In genomic region chrX:108134724-108135123, GRCh38 we compare ENCODE assay signal across 15 cellular contexts. TPM values are rescaled to one million over a fixed set of nuclear protein-coding genes. Genes with fewer than 3 reads are reported as not detected.
DNase-seq lines count a peak whose midpoint lies in the region; ATAC-seq and TF ChIP-seq lines count a peak whose summit lies in the region.
"Had no signal": no experiment of that assay in that cellular context is flagged by ENCODE, and none has a peak within 500 bp of the region (broad histone marks: within the 10 kb centered on the region; RNA-seq: fewer than 3 reads in every experiment).

No MANE protein-coding gene starts in this region.

- H3K4me1 ChIP-seq in PC-3 (ENCODE audit: insufficient read depth, low read length) (peaks cover 19% of the 10 kb centered on the region), foreskin keratinocyte (peaks cover 6% of the 10 kb centered on the region)

- no peak overlapping the region for H2AFZ ChIP-seq in PC-3 (ENCODE audit: low read length)

- H3K27me3 ChIP-seq in PC-3 (ENCODE audit: low read length) (no peaks in the 10 kb centered on the region), foreskin keratinocyte (no peaks in the 10 kb centered on the region)

- H3K27me3 Mint-ChIP-seq in naive thymus-derived CD8-positive, alpha-beta T cell = no peaks in the 10 kb centered on the region

- H3K36me3 Mint-ChIP-seq in naive thymus-derived CD8-positive, alpha-beta T cell = peaks cover 20 to 80% (median 37%) of the 10 kb centered on the region in 3 donors

- DNase-seq in PC-3 (no peak), foreskin keratinocyte (no peak), NCI-H748 treated with DMSO at 0.1 percent for 48 hours (lab: John Stamatoyannopoulos, UW) (no peak)
- no peak for DNase-seq in naive thymus-derived CD8-positive, alpha-beta T cell
- no peak for DNase-seq in effector CD8-positive, alpha-beta T cell (lab: John Stamatoyannopoulos, UW)
- DNase-seq: CD8-positive, alpha-beta T cell; DMS79 treated with DMSO at 0.1 percent for 48 hours; NCI-H1417 treated with DMSO at 0.1 percent for 48 hours; NCI-H1930; Right ventricle myocardium superior; T-helper 1 cell had no signal

- H3F3A ChIP-seq in PC-3 (ENCODE audit: low read length, unreplicated experiment) = no peaks in the 10 kb centered on the region

- H3K79me2 ChIP-seq in PC-3 (ENCODE audit: low read length) = no peaks in the 10 kb centered on the region

- H3K36me3 ChIP-seq in PC-3 (ENCODE audit: low read depth, low read length) = peaks cover 4% of the 10 kb centered on the region
- H3K36me3 ChIP-seq: HAP-1 had no signal

- no peak for ATAC-seq in PC-3
- ATAC-seq in foreskin keratinocyte = no peak
- no peak for ATAC-seq in naive thymus-derived CD8-positive, alpha-beta T cell
- ATAC-seq: CD8-positive, alpha-beta T cell had no signal

- H3K9me2 ChIP-seq in PC-3 (replicated peaks; ENCODE audit: low read length) = no peaks in the 10 kb centered on the region

- TF ChIP-seq CTCF in C4-2B (conservative IDR thresholded peaks at IDR 0.05) = peak; percentile 16
- TF ChIP-seq CTCF in GM12873 (IDR thresholded peaks at IDR 0.05; ENCODE audit: insufficient read depth, low read depth, low read length, missing control alignments) = peak; percentile 13
- TF ChIP-seq CTCF in PC-3 (conservative IDR thresholded peaks at IDR 0.05; ENCODE audit: low read depth, low read length) = peak; percentile 39; the same call in 1 of the 2 replicates
- peak; percentile 22 for TF ChIP-seq CTCF in foreskin keratinocyte (conservative IDR thresholded peaks at IDR 0.05)

- no peaks in the 10 kb centered on the region for H3K4me1 Mint-ChIP-seq in naive thymus-derived CD8-positive, alpha-beta T cell

- intact Hi-C loops in PC-3 (cut with micrococcal nuclease) = no loop called here

- H3K4me3 ChIP-seq in PC-3 (ENCODE audit: low read length) = no peak overlapping the region
- H3K4me3 ChIP-seq: HAP-1, SK-N-MC had no signal

- H3K9me3 Mint-ChIP-seq in naive thymus-derived CD8-positive, alpha-beta T cell = no peaks in the 10 kb centered on the region
- H3K9me3 Mint-ChIP-seq: CD8-positive, alpha-beta T cell had no signal

- CTCF ChIA-PET in PC-3 (lab: Charles Lee) = no interaction called here

- H3K4me3 Mint-ChIP-seq in naive thymus-derived CD8-positive, alpha-beta T cell = no peak overlapping the region
- H3K4me3 Mint-ChIP-seq: CD8-positive, alpha-beta T cell had no signal

- H3K27ac ChIP-seq in C4-2B = no peak overlapping the region
- H3K27ac ChIP-seq in PC-3 (ENCODE audit: low read length) = no peak overlapping the region
- no peak overlapping the region for H3K27ac ChIP-seq in foreskin keratinocyte
- H3K27ac ChIP-seq: SK-N-MC had no signal

- H3K4me2 ChIP-seq in PC-3 (ENCODE audit: low read length) = no peak overlapping the region

- peak overlapping the region in 1 of 10 donors; percentile 49 for H3K27ac Mint-ChIP-seq in naive thymus-derived CD8-positive, alpha-beta T cell
- H3K27ac Mint-ChIP-seq: CD8-positive, alpha-beta T cell had no signal

- H4K20me1 ChIP-seq in PC-3 (ENCODE audit: low read length) = no peaks in the 10 kb centered on the region

- H3K9ac ChIP-seq in PC-3 (ENCODE audit: low read length) = no peak overlapping the region

- POLR2A ChIA-PET in PC-3 (lab: Charles Lee; ENCODE audit: unreplicated experiment) = no interaction called here
- POLR2A ChIA-PET in naive thymus-derived CD8-positive, alpha-beta T cell (lab: Charles Lee) = no interaction called here

- BruUV-seq in PC-3 (replicated peaks; lab: Mats Ljungman, UMichigan) = no TSS peak

- H3K9me3 ChIP-seq in PC-3 (ENCODE audit: low read length) = no peaks in the 10 kb centered on the region
- H3K9me3 ChIP-seq: HAP-1 had no signal

RNA-seq across cellular contexts. Expression of gene ATG4A, which starts 43.1 kb away (rescaled TPM):
- total RNA-seq in PC-3 (2014; rRNA removed) (15.0 and 21.0 TPM in 2 replicates), foreskin keratinocyte (11.5 and 11.8 TPM in 2 replicates)
- polyA plus RNA-seq in foreskin keratinocyte = 7.4 and 9.3 TPM in 2 replicates
- 1 to 10 TPM; 7.6 to 8.3 TPM for total RNA-seq in naive thymus-derived CD8-positive, alpha-beta T cell
- polyA plus RNA-seq in naive thymus-derived CD8-positive, alpha-beta T cell = 10 to 100 TPM; 19.4 to 22.1 (median 21.1) TPM

RNA-seq across cellular contexts. Expression of gene PSMD10, which starts 43.4 kb away (rescaled TPM):
- total RNA-seq in PC-3 (2014; rRNA removed) (88.2 and 102 TPM in 2 replicates), foreskin keratinocyte (49.9 and 55.7 TPM in 2 replicates)
- polyA plus RNA-seq in foreskin keratinocyte = 43.9 and 48.9 TPM in 2 replicates
- total RNA-seq in naive thymus-derived CD8-positive, alpha-beta T cell = 10 to 100 TPM; 26.1 to 27.5 TPM
- 10 to 100 TPM; 51.5 to 68.5 (median 63.7) TPM for polyA plus RNA-seq in naive thymus-derived CD8-positive, alpha-beta T cell
